ENCODE assay signal across 8 cellular contexts in genomic region chr11:74171630-74172465, GRCh38. TPM values are rescaled to one million over a fixed set of nuclear protein-coding genes. Genes with fewer than 3 reads are reported as not detected.
DNase-seq lines count a peak whose midpoint lies in the region; ATAC-seq and TF ChIP-seq lines count a peak whose summit lies in the region.

No MANE protein-coding gene starts in this region.

- DNase-seq in Daoy (ENCODE audit: low read depth) (peak; percentile 2), PC-3 (peak; percentile 13), esophagus squamous epithelium (lab: John Stamatoyannopoulos, UW) (no peak), SHP77 (lab: John Stamatoyannopoulos, UW) (no peak), nephron progenitor cell (no peak)
- no peak for DNase-seq in activated CD4-positive, alpha-beta T cell treated with anti-CD3 and anti-CD28 coated beads for 48 hours
- no peak for DNase-seq in activated CD8-positive, alpha-beta memory T cell treated with anti-CD3 and anti-CD28 coated beads, Interleukin-2, amount 10 ng/mL, durations not matched to agents 7 days and 5 days

- H3K27ac ChIP-seq in PC-3 (ENCODE audit: low read length) = peak overlapping the region; percentile 68
- H3K27ac ChIP-seq in esophagus squamous epithelium = peak overlapping the region; percentile 88 to 92 (median 90)
- peak overlapping the region; percentile 92 for H3K27ac ChIP-seq in rectal smooth muscle tissue (ENCODE audit: low read depth, low read length)

- peaks cover 38% of the 10 kb centered on the region for H3K4me1 ChIP-seq in PC-3 (ENCODE audit: insufficient read depth, low read length)
- H3K4me1 ChIP-seq in esophagus squamous epithelium = peaks cover 6 to 50% (median 18%) of the 10 kb centered on the region in 3 donors
- peaks cover 13% of the 10 kb centered on the region for H3K4me1 ChIP-seq in rectal smooth muscle tissue (ENCODE audit: control insufficient read depth, insufficient read depth, low read length)

- TF ChIP-seq POLR2A in esophagus squamous epithelium (IDR thresholded peaks at IDR 0.05) = no peak

- peaks cover 10% of the 10 kb centered on the region for H3K4me1 Mint-ChIP-seq in nephron progenitor cell
- H3K4me1 Mint-ChIP-seq in activated CD8-positive, alpha-beta memory T cell treated with anti-CD3 and anti-CD28 coated beads, Interleukin-2, amount 10 ng/mL, durations not matched to agents 7 days and 5 days = peaks cover 15% of the 10 kb centered on the region

- H3K27ac Mint-ChIP-seq in nephron progenitor cell = no peak overlapping the region
- no peak overlapping the region for H3K27ac Mint-ChIP-seq in activated CD8-positive, alpha-beta memory T cell treated with anti-CD3 and anti-CD28 coated beads, Interleukin-2, amount 10 ng/mL, durations not matched to agents 7 days and 5 days

- peaks cover 18% of the 10 kb centered on the region for H3K36me3 Mint-ChIP-seq in nephron progenitor cell (ENCODE audit: low read depth)
- H3K36me3 Mint-ChIP-seq in activated CD8-positive, alpha-beta memory T cell treated with anti-CD3 and anti-CD28 coated beads, Interleukin-2, amount 10 ng/mL, durations not matched to agents 7 days and 5 days = peaks cover 17% of the 10 kb centered on the region

- H3K9ac ChIP-seq in PC-3 (ENCODE audit: low read length) (peak overlapping the region; percentile 86), rectal smooth muscle tissue (ENCODE audit: low read length) (peak overlapping the region; percentile 72)

- no peak overlapping the region for H3K4me3 Mint-ChIP-seq in nephron progenitor cell
- no peak overlapping the region for H3K4me3 Mint-ChIP-seq in activated CD8-positive, alpha-beta memory T cell treated with anti-CD3 and anti-CD28 coated beads, Interleukin-2, amount 10 ng/mL, durations not matched to agents 7 days and 5 days

- no peaks in the 10 kb centered on the region for H3K9me3 Mint-ChIP-seq in nephron progenitor cell
- H3K9me3 Mint-ChIP-seq in activated CD8-positive, alpha-beta memory T cell treated with anti-CD3 and anti-CD28 coated beads, Interleukin-2, amount 10 ng/mL, durations not matched to agents 7 days and 5 days (ENCODE audit: low read depth) = no peaks in the 10 kb centered on the region

- peaks cover 88% of the 10 kb centered on the region for H3K79me2 ChIP-seq in PC-3 (ENCODE audit: low read length)

- no peaks in the 10 kb centered on the region for H3K27me3 ChIP-seq in PC-3 (ENCODE audit: low read length)
- no peaks in the 10 kb centered on the region for H3K27me3 ChIP-seq in esophagus squamous epithelium
- H3K27me3 ChIP-seq in rectal smooth muscle tissue (ENCODE audit: control insufficient read depth, insufficient read depth, low read length) = no peaks in the 10 kb centered on the region

- intact Hi-C loops in PC-3 (cut with micrococcal nuclease) = loop anchor here (1.0 to 10.0 kb wide), 4 partner anchors 17 to 187 kb away; partner anchors contain the start of gene UCP2
- intact Hi-C loops in esophagus squamous epithelium (cut with DNase I) = no loop called here

- WGBS in esophagus squamous epithelium, 2 donors = 8 to 10% methylated on average over 10 of the region's 10 CpGs

- no peak for ATAC-seq in PC-3
- ATAC-seq in activated CD8-positive, alpha-beta memory T cell treated with anti-CD3 and anti-CD28 coated beads, Interleukin-2, amount 10 ng/mL, durations not matched to agents 7 days and 5 days = no peak

- H3F3A ChIP-seq in PC-3 (ENCODE audit: low read length, unreplicated experiment) = no peaks in the 10 kb centered on the region

- CTCF ChIA-PET in PC-3 (lab: Charles Lee) = interaction anchor here (0.7 to 1.5 kb wide), 4 partner anchors 9 to 189 kb away, joined by 3 to 16 read pairs (median 4); partner anchors contain the start of gene UCP2
- CTCF ChIA-PET in activated CD8-positive, alpha-beta memory T cell treated with anti-CD3 and anti-CD28 coated beads, Interleukin-2, amount 10 ng/mL, durations not matched to agents 7 days and 5 days (lab: Charles Lee) = interaction anchor here (0.9 to 1.9 kb wide), 9 partner anchors 12 to 208 kb away, joined by 3 to 9 read pairs (median 4); partner anchors contain the start of gene UCP2

- H3K9me3 ChIP-seq in PC-3 (ENCODE audit: low read length) (no peaks in the 10 kb centered on the region), esophagus squamous epithelium (no peaks in the 10 kb centered on the region)

- H3K36me3 ChIP-seq in PC-3 (ENCODE audit: low read depth, low read length) = peaks cover 18% of the 10 kb centered on the region
- peaks cover 0 to 25% (median under 1%) of the 10 kb centered on the region in 3 donors for H3K36me3 ChIP-seq in esophagus squamous epithelium
- H3K36me3 ChIP-seq in rectal smooth muscle tissue (ENCODE audit: control insufficient read depth, insufficient read depth, low read length) = no peaks in the 10 kb centered on the region

- H4K20me1 ChIP-seq in PC-3 (ENCODE audit: low read length) = 0 out of 2 replicates have a peak, but pooled peaks cover 8% of the 10 kb centered on the region

- H3K4me3 ChIP-seq in PC-3 (ENCODE audit: low read length) = peak overlapping the region; percentile 87
- H3K4me3 ChIP-seq in esophagus squamous epithelium = peak overlapping the region; percentile 68 to 76 (median 72)
- peak overlapping the region; percentile 94 for H3K4me3 ChIP-seq in rectal smooth muscle tissue (ENCODE audit: low read length)

- no TSS peak for BruUV-seq in PC-3 (replicated peaks; lab: Mats Ljungman, UMichigan)

- no peaks in the 10 kb centered on the region for H3K27me3 Mint-ChIP-seq in nephron progenitor cell (ENCODE audit: low read depth, poor library complexity)
- no peaks in the 10 kb centered on the region for H3K27me3 Mint-ChIP-seq in activated CD8-positive, alpha-beta memory T cell treated with anti-CD3 and anti-CD28 coated beads, Interleukin-2, amount 10 ng/mL, durations not matched to agents 7 days and 5 days

- TF ChIP-seq CTCF in PC-3 (conservative IDR thresholded peaks at IDR 0.05; ENCODE audit: low read depth, low read length) (no peak), esophagus squamous epithelium (IDR thresholded peaks at IDR 0.05) (no peak), nephron progenitor cell (IDR thresholded peaks at IDR 0.05) (no peak)

- POLR2A ChIA-PET in PC-3 (lab: Charles Lee; ENCODE audit: unreplicated experiment) = interaction anchor here (0.5 to 1.0 kb wide), 3 partner anchors 17 to 37 kb away, joined by 3 to 4 read pairs (median 3); no protein-coding TSS in a partner anchor

- H2AFZ ChIP-seq in PC-3 (ENCODE audit: low read length) = peak overlapping the region; percentile 90

- no peaks in the 10 kb centered on the region for H3K9me2 ChIP-seq in PC-3 (replicated peaks; ENCODE audit: low read length)

- H3K4me2 ChIP-seq in PC-3 (ENCODE audit: low read length) = peak overlapping the region; percentile 92

RNA-seq across cellular contexts. Expression of gene PPME1, which starts 0.8 kb away (rescaled TPM):
- total RNA-seq in Daoy (2014; rRNA removed; shearing (Covaris generic)) = 68.9 and 121 TPM in 2 replicates
- total RNA-seq in PC-3 (2014; rRNA removed) = 48.4 and 66.2 TPM in 2 replicates
- 10 to 100 TPM; 20.6 to 29.3 (median 28.1) TPM for total RNA-seq in esophagus squamous epithelium
- total RNA-seq in activated CD8-positive, alpha-beta memory T cell treated with anti-CD3 and anti-CD28 coated beads, Interleukin-2, amount 10 ng/mL, durations not matched to agents 7 days and 5 days = 10 to 100 TPM; 28.5 to 30.9 TPM

RNA-seq across cellular contexts. Expression of gene C2CD3, which starts 1.0 kb away (rescaled TPM):
- 7.7 and 21.9 TPM in 2 replicates for total RNA-seq in Daoy (2014; rRNA removed; shearing (Covaris generic))
- total RNA-seq in PC-3 (2014; rRNA removed) (27.3 and 32.6 TPM in 2 replicates), esophagus squamous epithelium (10 to 100 TPM in 3 of 4 donors, 1 to 10 TPM in 1; 5.9 to 19.1 (median 14.2) TPM)
- total RNA-seq in activated CD8-positive, alpha-beta memory T cell treated with anti-CD3 and anti-CD28 coated beads, Interleukin-2, amount 10 ng/mL, durations not matched to agents 7 days and 5 days = 10 to 100 TPM; 40.2 to 47.1 TPM

Comparison
In these comparisons a context has a peak if more than half of its experiments do, and no peak if none do; other contexts are left out.
1. DNase-seq: peak in Daoy (single experiment) and PC-3 (single experiment); none in esophagus squamous epithelium (single experiment), activated CD4-positive, alpha-beta T cell treated with anti-CD3 and anti-CD28 coated beads for 48 hours (single experiment), SHP77 (0 of 2), nephron progenitor cell (single experiment) and activated CD8-positive, alpha-beta memory T cell treated with anti-CD3 and anti-CD28 coated beads, Interleukin-2, amount 10 ng/mL, durations not matched to agents 7 days and 5 days (single experiment).
2. Peak in every context shown above with its lines, with median percentiles within 50 percentile points of each other: H3K27ac ChIP-seq and H3K4me3 ChIP-seq.